ENCODE assay signal across 9 cellular contexts in the genomic region with DNA sequence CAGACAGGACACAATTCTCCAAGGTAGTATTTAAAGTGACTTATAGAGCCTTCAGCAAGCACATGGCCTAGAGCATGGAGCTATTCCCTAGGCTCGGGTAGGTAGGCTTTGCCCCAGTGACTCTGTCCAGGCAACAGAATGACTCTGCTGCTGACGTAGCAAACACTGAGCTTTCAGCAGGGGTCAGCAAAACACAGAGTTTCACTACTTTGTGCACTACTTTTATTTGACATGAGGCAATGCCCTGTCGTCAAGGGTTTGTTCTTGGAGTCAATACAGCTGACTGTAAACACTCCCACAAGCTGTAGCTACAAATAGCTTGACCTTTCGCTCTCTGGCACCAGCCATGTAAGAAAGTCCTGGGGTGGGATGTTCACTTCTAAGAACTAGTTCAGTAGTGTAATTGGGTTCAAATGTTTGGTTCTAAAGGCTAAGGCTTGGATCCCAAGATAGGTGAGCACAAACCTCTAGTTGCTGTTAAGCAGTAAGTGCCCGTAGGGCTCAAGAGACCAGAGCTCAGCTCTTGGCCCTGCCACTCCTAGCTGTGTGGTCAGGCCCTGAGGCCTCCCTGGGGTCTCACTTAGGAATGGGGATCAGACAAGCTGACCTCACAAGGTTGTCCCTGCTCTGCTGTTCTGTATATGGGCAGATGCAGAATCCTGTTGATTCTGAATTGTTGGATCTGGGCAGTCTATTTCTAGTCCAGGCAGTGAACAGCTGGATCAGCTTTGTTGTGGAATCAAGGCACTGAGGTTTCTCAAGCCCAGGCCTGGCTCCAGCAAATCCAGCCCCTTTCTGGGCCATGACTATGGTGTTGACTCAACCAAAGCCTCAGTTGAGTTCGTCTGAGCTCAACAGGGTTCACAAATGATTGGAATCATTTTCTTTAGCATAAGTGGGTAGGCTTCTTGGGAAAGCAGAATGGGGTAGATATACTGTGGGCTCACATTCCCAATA. TPM values are rescaled to one million over a fixed set of nuclear protein-coding genes. Genes with fewer than 3 reads are reported as not detected.
A peak's percentile ranks its signal among the peaks of the same experiment; 100 is the strongest.
DNase-seq lines count a peak whose midpoint lies in the region; ATAC-seq and TF ChIP-seq lines count a peak whose summit lies in the region.
"Had no signal": no experiment of that assay in that cellular context is flagged by ENCODE, and none has a peak within 500 bp of the region (broad histone marks: within the 10 kb centered on the region; RNA-seq: fewer than 3 reads in every experiment).

No MANE protein-coding gene starts in this region.

- peak; percentile 27 for DNase-seq in AG09309 (ENCODE audit: low read depth)
- DNase-seq in SW480 (ENCODE audit: low spot score) = peak; percentile 10
- DNase-seq in omental fat pad (ENCODE audit: low spot score) = no peak
- no peak for DNase-seq in activated CD4-positive, CD25-positive, alpha-beta regulatory T cell (lab: John Stamatoyannopoulos, UW)
- DNase-seq in NCI-H2081 (lab: John Stamatoyannopoulos, UW) = no peak
- DNase-seq in activated CD4-positive, alpha-beta T cell treated with anti-CD3 and anti-CD28 coated beads for 1 hour = no peak

- H3K4me3 ChIP-seq in AG09309 (ENCODE audit: control insufficient read depth, low read depth, low read length) = no peak overlapping the region
- no peak overlapping the region for H3K4me3 ChIP-seq in gastroesophageal sphincter
- H3K4me3 ChIP-seq: BLaER1 had no signal

- peak; percentile 93 for ATAC-seq in gastroesophageal sphincter
- peak; percentile 93 for ATAC-seq in omental fat pad (ENCODE audit: low FRiP score)
- no peak for ATAC-seq in HG03565 (IDR thresholded peaks at IDR 0.05; ENCODE audit: unreplicated experiment)

- peak; percentile 48 for TF ChIP-seq EP300 in gastroesophageal sphincter (IDR thresholded peaks at IDR 0.05)

- peak overlapping the region; percentile 78 to 88 (median 86) for H3K27ac ChIP-seq in gastroesophageal sphincter
- H3K27ac ChIP-seq: BLaER1 had no signal

- peaks cover 0 to 49% of the 10 kb centered on the region in 2 donors for H3K36me3 ChIP-seq in gastroesophageal sphincter

- WGBS in gastroesophageal sphincter (ENCODE audit: low coverage in 1 of 2), 2 donors = 0 to 20% methylated on average over 1 of the region's 6 CpGs

- no peaks in the 10 kb centered on the region for H3K27me3 ChIP-seq in gastroesophageal sphincter
- H3K27me3 ChIP-seq: BLaER1 had no signal

- peaks cover 4 to 69% (median 28%) of the 10 kb centered on the region in 3 donors for H3K4me1 ChIP-seq in gastroesophageal sphincter

- TF ChIP-seq CTCF in AG09309 (IDR thresholded peaks at IDR 0.05; ENCODE audit: control insufficient read depth, insufficient read depth, low read depth, low read length, missing control alignments) (no peak), gastroesophageal sphincter (IDR thresholded peaks at IDR 0.05) (peak in 3 of 4 experiments; percentile 39 to 63 (median 46)), omental fat pad (IDR thresholded peaks at IDR 0.05) (no peak)

- no peak for TF ChIP-seq POLR2A in gastroesophageal sphincter (IDR thresholded peaks at IDR 0.05)

- H3K9me3 ChIP-seq in gastroesophageal sphincter = no peaks in the 10 kb centered on the region
- H3K9me3 ChIP-seq: BLaER1 had no signal

RNA-seq across cellular contexts. Expression of gene NODAL, which starts 10.7 kb away (rescaled TPM):
- total RNA-seq in gastroesophageal sphincter (under 1 TPM in 1 of 4 donors, not detected in 3; 0.40 TPM), omental fat pad (not detected)

RNA-seq across cellular contexts. Expression of gene EIF4EBP2, which starts 26.8 kb away (rescaled TPM):
- 10 to 100 TPM; 83.8 to 93.7 (median 90.6) TPM for total RNA-seq in gastroesophageal sphincter
- total RNA-seq in omental fat pad = 100 to 1,000 TPM; 104 to 195 (median 141) TPM

RNA-seq across cellular contexts. Expression of gene PALD1, which starts 47.8 kb away (rescaled TPM):
- 10 to 100 TPM; 12.5 to 19.8 (median 14.7) TPM for total RNA-seq in gastroesophageal sphincter
- 10 to 100 TPM in 2 of 4 donors, 1 to 10 TPM in 2; 3.3 to 12.1 (median 8.0) TPM for total RNA-seq in omental fat pad

RNA-seq across cellular contexts. Expression of gene LRRC20, which starts 48.3 kb away (rescaled TPM):
- 10 to 100 TPM in 2 of 4 donors, 1 to 10 TPM in 2; 7.5 to 18.8 (median 10.1) TPM for total RNA-seq in gastroesophageal sphincter
- total RNA-seq in omental fat pad = 1 to 10 TPM; 2.0 to 5.8 (median 2.5) TPM

Comparison
In these comparisons a context has a peak if more than half of its experiments do, and no peak if none do; other contexts are left out.
1. DNase-seq: peak in AG09309 (single experiment) and SW480 (single experiment); none in omental fat pad (single experiment), activated CD4-positive, CD25-positive, alpha-beta regulatory T cell (0 of 4), NCI-H2081 (0 of 2) and activated CD4-positive, alpha-beta T cell treated with anti-CD3 and anti-CD28 coated beads for 1 hour (single experiment).
2. CTCF ChIP-seq: peak in gastroesophageal sphincter (3 of 4); none in AG09309 (single experiment) and omental fat pad (0 of 3).